8 cellular contexts compared by ENCODE assay signal in the genomic region with DNA sequence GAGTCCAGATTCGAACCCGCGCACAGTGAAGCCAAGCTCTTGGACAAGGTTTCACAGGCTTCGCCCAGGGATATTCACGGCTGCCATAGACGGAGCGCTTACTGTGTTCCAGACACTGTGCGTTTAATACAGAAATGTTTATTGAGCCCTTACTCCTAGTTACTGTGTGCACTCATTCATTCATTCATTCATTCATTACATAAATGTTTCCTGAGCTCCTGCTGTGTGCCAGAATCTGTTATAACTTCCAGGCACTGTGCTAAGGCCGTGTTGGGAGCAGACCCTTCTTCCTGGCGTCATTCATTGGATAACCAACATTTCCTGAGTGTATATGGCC. TPM values are rescaled to one million over a fixed set of nuclear protein-coding genes. Genes with fewer than 3 reads are reported as not detected.
DNase-seq lines count a peak whose midpoint lies in the region; ATAC-seq and TF ChIP-seq lines count a peak whose summit lies in the region.

No MANE protein-coding gene starts in this region.

- H3K36me3 ChIP-seq in BLaER1 (no peaks in the 10 kb centered on the region), MG63 (no peaks in the 10 kb centered on the region)

- peaks cover 32% of the 10 kb centered on the region for H3K4me1 Mint-ChIP-seq in nephron

- no peak for TF ChIP-seq CTCF in dorsolateral prefrontal cortex (IDR thresholded peaks at IDR 0.05 in 54 of 56, conservative IDR thresholded peaks at IDR 0.05 in 2 of 56; ENCODE audit: low read depth in 1 of 56, partially characterized antibody in 56 of 56)
- TF ChIP-seq CTCF in nephron (IDR thresholded peaks at IDR 0.05; ENCODE audit: unreplicated experiment in 3 of 3): no peak

- H3K27ac ChIP-seq in BLaER1 (peak overlapping the region; percentile 93), dorsolateral prefrontal cortex (peak overlapping the region in 32 of 59 donors; percentile 6 to 98 (median 80))

- H4K20me1 ChIP-seq in BLaER1: peaks cover 36% of the 10 kb centered on the region

- peaks cover 2% of the 10 kb centered on the region for H3K9me3 Mint-ChIP-seq in nephron

- H3K27me3 Mint-ChIP-seq in nephron (ENCODE audit: low read depth): no peaks in the 10 kb centered on the region

- intact Hi-C loops in dorsolateral prefrontal cortex (cut with DNase I): loop anchor here (5.0 to 10.0 kb wide), 10 partner anchors 36 to 459 kb away; a partner anchor contains a TSS

- H3K9ac ChIP-seq in BLaER1: peak overlapping the region; percentile 84

- no peaks in the 10 kb centered on the region for H3K9me3 ChIP-seq in BLaER1
- no peaks in the 10 kb centered on the region for H3K9me3 ChIP-seq in MG63

- H3K36me3 Mint-ChIP-seq in nephron (ENCODE audit: low read depth): no peaks in the 10 kb centered on the region

- ATAC-seq in HG03432 (IDR thresholded peaks at IDR 0.05; ENCODE audit: unreplicated experiment) (no peak), GM19023 (IDR thresholded peaks at IDR 0.05; ENCODE audit: unreplicated experiment) (no peak), GM21717 (IDR thresholded peaks at IDR 0.05; ENCODE audit: unreplicated experiment) (no peak), GM19035 (IDR thresholded peaks at IDR 0.05; ENCODE audit: unreplicated experiment) (no peak)

- peak overlapping the region; percentile 81 to 91 (median 86) for H3K4me3 Mint-ChIP-seq in nephron

- peaks cover 51% of the 10 kb centered on the region for H3K4me1 ChIP-seq in BLaER1

- H3K4me3 ChIP-seq in BLaER1: peak overlapping the region; percentile 85
- H3K4me3 ChIP-seq in MG63: peak overlapping the region; percentile 23; the same call in 1 of the 2 replicates
- peak overlapping the region; percentile 29 to 90 (median 62) for H3K4me3 ChIP-seq in dorsolateral prefrontal cortex

- peak overlapping the region; percentile 88 for H3K4me2 ChIP-seq in BLaER1

- H3K27ac Mint-ChIP-seq in nephron: peak overlapping the region; percentile 95 to 98 (median 95)

- no peaks in the 10 kb centered on the region for H3K27me3 ChIP-seq in BLaER1
- H3K27me3 ChIP-seq in MG63: no peaks in the 10 kb centered on the region
- no peaks in the 10 kb centered on the region for H3K27me3 ChIP-seq in dorsolateral prefrontal cortex

- DNase-seq in MG63: no peak
- no peak for DNase-seq in dorsolateral prefrontal cortex

RNA-seq across cellular contexts. Expression of a gene that starts 0.7 kb away (rescaled TPM):
- 11.9 and 16.1 TPM in 2 replicates for total RNA-seq in MG63 (2014; rRNA removed; shearing (Covaris generic); ENCODE audit: low replicate concordance)
- 100 to 1,000 TPM; 102 to 174 (median 140) TPM for total RNA-seq in dorsolateral prefrontal cortex

Comparison
In these comparisons a context has a peak if more than half of its experiments do, and no peak if none do; other contexts are left out.
1. H3K4me3 ChIP-seq: peak in every context shown above with its lines; median percentile 85 in BLaER1; 62 in dorsolateral prefrontal cortex; 23 in MG63.